23 cellular contexts compared by ENCODE assay signal in genomic region chr6:119466226-119466625, GRCh38.
"Had no signal": no experiment of that assay in that cellular context is flagged by ENCODE, and none has a peak within 500 bp of the region (broad histone marks: within the 10 kb centered on the region; RNA-seq: fewer than 3 reads in every experiment).

No MANE protein-coding gene starts in this region.

- H3K9me3 ChIP-seq: gastrocnemius medialis, neutrophil, psoas muscle, right lobe of liver, thoracic aorta had no signal

- H3K27me3 ChIP-seq: gastrocnemius medialis, heart right ventricle, neutrophil, right lobe of liver, spleen, stomach had no signal

- ATAC-seq: gastrocnemius medialis; heart right ventricle; left lobe of liver; naive thymus-derived CD8-positive, alpha-beta T cell; psoas muscle; right lobe of liver had no signal

- H3K36me3 ChIP-seq: gastrocnemius medialis, heart right ventricle, neutrophil, right lobe of liver, spleen, stomach, thoracic aorta had no signal

- DNase-seq: effector CD4-positive, alpha-beta T cell; endodermal cell; erythroblast; gastrocnemius medialis; heart right ventricle; islet precursor cell; mammary epithelial cell; naive thymus-derived CD8-positive, alpha-beta T cell; psoas muscle; retina; right lobe of liver; spleen; stimulated activated CD4-positive, alpha-beta T cell treated with anti-CD3 and anti-CD28 coated beads, Interleukin-15, amount 100 ng/mL, for 24 hours; stimulated activated CD4-positive, alpha-beta T cell treated with anti-CD3 and anti-CD28 coated beads, Interleukin-1b, Interleukin-23, amount 100 ng/mL, for 48 hours; stimulated activated CD4-positive, alpha-beta T cell treated with anti-CD3 and anti-CD28 coated beads, Interleukin-4, amount 100 ng/mL, for 24 hours; stimulated activated naive CD4-positive, alpha-beta T cell; stomach; substantia nigra; trophoblast cell had no signal

- H3K4me3 ChIP-seq: coronary artery, gastrocnemius medialis, heart right ventricle, psoas muscle, right lobe of liver, spleen, stomach, thoracic aorta had no signal

- H3K4me3 Mint-ChIP-seq: endodermal cell had no signal

- H3K27ac Mint-ChIP-seq: endodermal cell had no signal

- H3K27ac ChIP-seq: coronary artery, gastrocnemius medialis, heart right ventricle, neutrophil, psoas muscle, right lobe of liver, spleen, stomach, thoracic aorta had no signal

- H3K4me1 ChIP-seq: gastrocnemius medialis, psoas muscle, right lobe of liver had no signal
